ENCODE assay signal across 19 cellular contexts in the genomic region with DNA sequence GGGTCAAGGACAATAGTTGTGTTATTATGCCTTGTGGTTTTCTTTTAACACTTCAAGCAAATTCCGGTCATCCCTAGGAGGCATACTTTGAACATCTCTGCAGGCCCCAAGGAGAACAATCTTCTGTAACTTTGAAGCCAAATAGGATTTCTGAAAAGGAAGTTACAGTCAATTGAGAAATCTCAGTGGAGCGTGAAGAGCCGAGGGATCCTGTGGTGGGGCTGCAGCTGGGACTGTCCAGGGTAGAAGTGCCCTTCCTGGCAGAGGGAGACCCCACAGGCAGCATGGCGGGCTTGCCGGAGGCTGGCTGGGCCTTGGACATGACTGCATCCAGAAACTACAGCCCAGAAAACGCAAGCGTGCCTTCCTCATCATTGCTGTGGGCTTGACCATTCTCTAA.
"Had no signal": no experiment of that assay in that cellular context is flagged by ENCODE, and none has a peak within 500 bp of the region (broad histone marks: within the 10 kb centered on the region; RNA-seq: fewer than 3 reads in every experiment).

No MANE protein-coding gene starts in this region.

- H3K4me1 ChIP-seq: adrenal gland, body of pancreas, right atrium auricular region, tibial artery, vagina had no signal

- H3K36me3 Mint-ChIP-seq: activated naive CD4-positive, alpha-beta T cell treated with anti-CD3 and anti-CD28 coated beads, Interleukin-2, amount 10 ng/mL, durations not matched to agents 7 days and 5 days; mesothelial cell of epicardium; stimulated activated effector memory CD8-positive, alpha-beta T cell treated with anti-CD3 and anti-CD28 coated beads, Interleukin-12 subunit alpha, Interleukin-12 subunit beta, amount 100 ng/mL, for 72 hours had no signal

- H3K27ac Mint-ChIP-seq: activated CD8-positive, alpha-beta T cell treated with anti-CD3 and anti-CD28 coated beads, Interleukin-2, amount 10 ng/mL, durations not matched to agents 7 days and 5 days; activated naive CD4-positive, alpha-beta T cell treated with anti-CD3 and anti-CD28 coated beads, Interleukin-2, amount 10 ng/mL, durations not matched to agents 7 days and 5 days; activated T-helper 2 cell treated with anti-CD3 and anti-CD28 coated beads, Interferon-gamma antibody, Interleukin-2, Interleukin-4, amounts not matched to agents 10 μg/mL and 5 μg/mL and 100 μg/mL, durations not matched to agents 14 hours and 24 hours and 36 hours; dendritic cell treated with granulocyte-macrophage colony-stimulating factor and Interleukin-4, amounts not matched to agents 40 ng/mL and 50 ng/mL, for 4 days; mesothelial cell of epicardium; stimulated activated effector memory CD8-positive, alpha-beta T cell treated with anti-CD3 and anti-CD28 coated beads, Interleukin-12 subunit alpha, Interleukin-12 subunit beta, amount 100 ng/mL, for 72 hours had no signal

- H3K9me3 Mint-ChIP-seq: activated naive CD4-positive, alpha-beta T cell treated with anti-CD3 and anti-CD28 coated beads, Interleukin-2, amount 10 ng/mL, durations not matched to agents 7 days and 5 days; activated T-helper 2 cell treated with anti-CD3 and anti-CD28 coated beads, Interferon-gamma antibody, Interleukin-2, Interleukin-4, amounts not matched to agents 10 μg/mL and 5 μg/mL and 100 μg/mL, durations not matched to agents 14 hours and 24 hours and 36 hours; dendritic cell treated with granulocyte-macrophage colony-stimulating factor and Interleukin-4, amounts not matched to agents 40 ng/mL and 50 ng/mL, for 4 days had no signal

- H3K4me3 Mint-ChIP-seq: activated CD8-positive, alpha-beta T cell treated with anti-CD3 and anti-CD28 coated beads, Interleukin-2, amount 10 ng/mL, durations not matched to agents 7 days and 5 days; activated naive CD4-positive, alpha-beta T cell treated with anti-CD3 and anti-CD28 coated beads, Interleukin-2, amount 10 ng/mL, durations not matched to agents 7 days and 5 days; dendritic cell treated with granulocyte-macrophage colony-stimulating factor and Interleukin-4, amounts not matched to agents 40 ng/mL and 50 ng/mL, for 4 days; mesothelial cell of epicardium; stimulated activated effector memory CD8-positive, alpha-beta T cell treated with anti-CD3 and anti-CD28 coated beads, Interleukin-12 subunit alpha, Interleukin-12 subunit beta, amount 100 ng/mL, for 72 hours had no signal

- H3K4me3 ChIP-seq: adrenal gland, body of pancreas, right atrium auricular region, tibial artery, vagina had no signal

- H3K36me3 ChIP-seq: adrenal gland, right atrium auricular region, tibial artery, vagina had no signal

- H3K9me3 ChIP-seq: adrenal gland, body of pancreas, right atrium auricular region, tibial artery, vagina had no signal

- DNase-seq: activated CD4-positive, alpha-beta T cell treated with anti-CD3 and anti-CD28 coated beads for 4 hours; activated CD8-positive, alpha-beta T cell treated with anti-CD3 and anti-CD28 coated beads, Interleukin-2, amount 10 ng/mL, durations not matched to agents 7 days and 5 days; activated naive CD4-positive, alpha-beta T cell treated with anti-CD3 and anti-CD28 coated beads, Interleukin-2, amount 10 ng/mL, durations not matched to agents 7 days and 5 days; body of pancreas; central memory CD4-positive, alpha-beta T cell; hypothalamus; kidney glomerular epithelial cell; posterior cingulate gyrus; small intestine; T-helper 9 cell; tibial artery had no signal

- H3K4me1 Mint-ChIP-seq: activated naive CD4-positive, alpha-beta T cell treated with anti-CD3 and anti-CD28 coated beads, Interleukin-2, amount 10 ng/mL, durations not matched to agents 7 days and 5 days; mesothelial cell of epicardium; stimulated activated effector memory CD8-positive, alpha-beta T cell treated with anti-CD3 and anti-CD28 coated beads, Interleukin-12 subunit alpha, Interleukin-12 subunit beta, amount 100 ng/mL, for 72 hours had no signal

- H3K27ac ChIP-seq: adrenal gland, body of pancreas, right atrium auricular region, tibial artery, vagina, VCaP had no signal

- H3K27me3 ChIP-seq: adrenal gland, body of pancreas, right atrium auricular region, tibial artery, vagina had no signal
